In the genomic region with DNA sequence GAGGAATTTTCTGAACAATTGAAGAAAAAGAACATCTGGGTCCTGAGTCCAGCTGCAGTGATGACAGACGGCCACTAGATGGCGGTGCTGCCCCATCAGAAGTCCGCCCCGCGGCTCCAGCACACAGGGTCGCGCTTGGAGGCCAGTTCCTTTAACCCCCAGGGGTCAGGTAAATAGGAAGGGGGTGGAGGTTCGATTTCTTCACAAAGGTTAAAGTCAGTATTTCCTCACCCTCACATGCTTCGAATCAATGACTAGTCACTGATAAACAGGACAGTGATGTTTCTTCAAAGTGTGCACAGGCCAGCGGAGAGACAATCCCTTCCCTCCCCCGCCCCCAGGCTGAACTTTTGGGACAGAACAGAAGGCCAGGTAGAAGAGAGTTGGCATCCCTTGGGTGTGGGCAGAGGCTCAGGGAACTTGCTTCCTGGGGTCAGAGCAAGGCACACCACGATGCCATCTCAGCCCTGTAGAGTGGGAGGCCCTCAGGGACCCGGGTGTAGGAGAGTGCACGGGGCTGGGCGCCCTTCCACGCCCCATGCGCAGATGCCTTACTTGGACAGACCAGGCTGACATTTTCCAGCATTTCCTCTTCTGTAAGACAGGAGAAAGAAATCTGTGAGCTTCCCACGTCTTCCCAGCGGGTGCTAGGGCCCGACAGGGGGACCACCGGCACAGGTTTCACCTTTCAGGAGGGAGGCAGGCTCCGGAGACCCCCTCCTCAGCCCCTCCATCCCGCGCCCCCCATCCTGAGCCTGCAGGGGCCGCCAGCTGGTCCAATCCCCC, we compare ENCODE assay signal across 1 cellular context.
TF ChIP-seq lines count a peak whose summit lies in the region.

No MANE protein-coding gene starts in this region.

TF ChIP-seq in HepG2, 621 proteins besides CTCF, POLR2A, EP300 and RAD21 (continued from another document and continues in another):
- TF ChIP-seq, protein P1, sequence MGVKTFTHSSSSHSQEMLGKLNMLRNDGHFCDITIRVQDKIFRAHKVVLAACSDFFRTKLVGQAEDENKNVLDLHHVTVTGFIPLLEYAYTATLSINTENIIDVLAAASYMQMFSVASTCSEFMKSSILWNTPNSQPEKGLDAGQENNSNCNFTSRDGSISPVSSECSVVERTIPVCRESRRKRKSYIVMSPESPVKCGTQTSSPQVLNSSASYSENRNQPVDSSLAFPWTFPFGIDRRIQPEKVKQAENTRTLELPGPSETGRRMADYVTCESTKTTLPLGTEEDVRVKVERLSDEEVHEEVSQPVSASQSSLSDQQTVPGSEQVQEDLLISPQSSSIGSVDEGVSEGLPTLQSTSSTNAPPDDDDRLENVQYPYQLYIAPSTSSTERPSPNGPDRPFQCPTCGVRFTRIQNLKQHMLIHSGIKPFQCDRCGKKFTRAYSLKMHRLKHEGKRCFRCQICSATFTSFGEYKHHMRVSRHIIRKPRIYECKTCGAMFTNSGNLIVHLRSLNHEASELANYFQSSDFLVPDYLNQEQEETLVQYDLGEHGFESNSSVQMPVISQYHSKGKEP (CRISPR knock-in tag; IDR thresholded peaks at IDR 0.05), result 0 out of 2 replicates have a peak, but pooled peaks have one; percentile 77
- TF ChIP-seq RBAK (CRISPR knock-in tag; IDR thresholded peaks at IDR 0.05) (no peak; the same call in 1 of the 2 replicates), NFYB (CRISPR knock-in tag; IDR thresholded peaks at IDR 0.05) (no peak; the same call in 1 of the 2 replicates), ZNF335 (CRISPR knock-in tag; IDR thresholded peaks at IDR 0.05) (peak; percentile 80; the same call in 1 of the 2 replicates), HNRNPK (IDR thresholded peaks at IDR 0.05; ENCODE audit: low read depth, low read length, poor library complexity, severe bottlenecking) (peak; percentile 7), ZNF230 (CRISPR knock-in tag; IDR thresholded peaks at IDR 0.05) (peak; percentile 85; the same call in 1 of the 2 replicates), CBFB (CRISPR knock-in tag; IDR thresholded peaks at IDR 0.05) (peak; percentile 93), TAF15 (IDR thresholded peaks at IDR 0.05; ENCODE audit: low read depth, low read length, poor library complexity, severe bottlenecking) (peak; percentile 88), ZNF619 (CRISPR knock-in tag; IDR thresholded peaks at IDR 0.05) (no peak; the same call in 1 of the 2 replicates), ZMAT3 (CRISPR knock-in tag; conservative IDR thresholded peaks at IDR 0.05) (no peak; the same call in 1 of the 2 replicates), ZNF83 (CRISPR knock-in tag; IDR thresholded peaks at IDR 0.05; ENCODE audit: borderline replicate concordance) (0 out of 2 replicates have a peak, but pooled peaks have one; percentile 56), ZNF333 (CRISPR knock-in tag; IDR thresholded peaks at IDR 0.05; ENCODE audit: borderline replicate concordance) (peak; percentile 98), TBX2 (CRISPR knock-in tag; IDR thresholded peaks at IDR 0.05; ENCODE audit: borderline replicate concordance) (peak; percentile 97), FOXK2 (IDR thresholded peaks at IDR 0.05) (peak; percentile 94), SOX6 (IDR thresholded peaks at IDR 0.05) (no peak), SOX6 (CRISPR knock-in tag; IDR thresholded peaks at IDR 0.05) (peak; percentile 98), GZF1 (CRISPR knock-in tag; IDR thresholded peaks at IDR 0.05) (peak; percentile 92), HOXA5 (CRISPR knock-in tag; IDR thresholded peaks at IDR 0.05) (peak; percentile 42; the same call in 1 of the 2 replicates), POGZ (CRISPR knock-in tag; IDR thresholded peaks at IDR 0.05) (peak; percentile 98), ZNF572 (CRISPR knock-in tag; IDR thresholded peaks at IDR 0.05) (0 out of 2 replicates have a peak, but pooled peaks have one; percentile 51), NCOA1 (CRISPR knock-in tag; IDR thresholded peaks at IDR 0.05) (peak; percentile 97), PCBP2 (optimal IDR thresholded peaks at IDR 0.05; ENCODE audit: low read depth, low read length, poor library complexity, severe bottlenecking) (no peak), ZNF431 (CRISPR knock-in tag; IDR thresholded peaks at IDR 0.05; ENCODE audit: borderline replicate concordance, low read depth) (peak; percentile 94; the same call in 1 of the 2 replicates), ZNF567 (CRISPR knock-in tag; IDR thresholded peaks at IDR 0.05; ENCODE audit: borderline replicate concordance) (no peak), SOX13 (IDR thresholded peaks at IDR 0.05) (peak; percentile 94), SOX13 (CRISPR knock-in tag; conservative IDR thresholded peaks at IDR 0.05 in 1 of 2, IDR thresholded peaks at IDR 0.05 in 1 of 2) (peak; percentile 34 to 97; a peak in 3 of 4 replicates), SOX5 (CRISPR knock-in tag; IDR thresholded peaks at IDR 0.05; ENCODE audit: borderline replicate concordance) (peak; percentile 98), FIP1L1 (IDR thresholded peaks at IDR 0.05; ENCODE audit: borderline replicate concordance, insufficient read depth, low read depth, low read length) (peak; percentile 68), GABPA (IDR thresholded peaks at IDR 0.05; ENCODE audit: low read depth, low read length) (no peak), GABPA (CRISPR knock-in tag; IDR thresholded peaks at IDR 0.05; ENCODE audit: low read depth) (peak; percentile 72)
- TF ChIP-seq, protein P2, sequence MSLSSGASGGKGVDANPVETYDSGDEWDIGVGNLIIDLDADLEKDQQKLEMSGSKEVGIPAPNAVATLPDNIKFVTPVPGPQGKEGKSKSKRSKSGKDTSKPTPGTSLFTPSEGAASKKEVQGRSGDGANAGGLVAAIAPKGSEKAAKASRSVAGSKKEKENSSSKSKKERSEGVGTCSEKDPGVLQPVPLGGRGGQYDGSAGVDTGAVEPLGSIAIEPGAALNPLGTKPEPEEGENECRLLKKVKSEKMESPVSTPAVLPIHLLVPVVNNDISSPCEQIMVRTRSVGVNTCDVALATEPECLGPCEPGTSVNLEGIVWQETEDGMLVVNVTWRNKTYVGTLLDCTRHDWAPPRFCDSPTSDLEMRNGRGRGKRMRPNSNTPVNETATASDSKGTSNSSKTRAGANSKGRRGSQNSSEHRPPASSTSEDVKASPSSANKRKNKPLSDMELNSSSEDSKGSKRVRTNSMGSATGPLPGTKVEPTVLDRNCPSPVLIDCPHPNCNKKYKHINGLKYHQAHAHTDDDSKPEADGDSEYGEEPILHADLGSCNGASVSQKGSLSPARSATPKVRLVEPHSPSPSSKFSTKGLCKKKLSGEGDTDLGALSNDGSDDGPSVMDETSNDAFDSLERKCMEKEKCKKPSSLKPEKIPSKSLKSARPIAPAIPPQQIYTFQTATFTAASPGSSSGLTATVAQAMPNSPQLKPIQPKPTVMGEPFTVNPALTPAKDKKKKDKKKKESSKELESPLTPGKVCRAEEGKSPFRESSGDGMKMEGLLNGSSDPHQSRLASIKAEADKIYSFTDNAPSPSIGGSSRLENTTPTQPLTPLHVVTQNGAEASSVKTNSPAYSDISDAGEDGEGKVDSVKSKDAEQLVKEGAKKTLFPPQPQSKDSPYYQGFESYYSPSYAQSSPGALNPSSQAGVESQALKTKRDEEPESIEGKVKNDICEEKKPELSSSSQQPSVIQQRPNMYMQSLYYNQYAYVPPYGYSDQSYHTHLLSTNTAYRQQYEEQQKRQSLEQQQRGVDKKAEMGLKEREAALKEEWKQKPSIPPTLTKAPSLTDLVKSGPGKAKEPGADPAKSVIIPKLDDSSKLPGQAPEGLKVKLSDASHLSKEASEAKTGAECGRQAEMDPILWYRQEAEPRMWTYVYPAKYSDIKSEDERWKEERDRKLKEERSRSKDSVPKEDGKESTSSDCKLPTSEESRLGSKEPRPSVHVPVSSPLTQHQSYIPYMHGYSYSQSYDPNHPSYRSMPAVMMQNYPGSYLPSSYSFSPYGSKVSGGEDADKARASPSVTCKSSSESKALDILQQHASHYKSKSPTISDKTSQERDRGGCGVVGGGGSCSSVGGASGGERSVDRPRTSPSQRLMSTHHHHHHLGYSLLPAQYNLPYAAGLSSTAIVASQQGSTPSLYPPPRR (CRISPR knock-in tag; IDR thresholded peaks at IDR 0.05; ENCODE audit: borderline replicate concordance), result peak; percentile 98
- TF ChIP-seq, protein P3, sequence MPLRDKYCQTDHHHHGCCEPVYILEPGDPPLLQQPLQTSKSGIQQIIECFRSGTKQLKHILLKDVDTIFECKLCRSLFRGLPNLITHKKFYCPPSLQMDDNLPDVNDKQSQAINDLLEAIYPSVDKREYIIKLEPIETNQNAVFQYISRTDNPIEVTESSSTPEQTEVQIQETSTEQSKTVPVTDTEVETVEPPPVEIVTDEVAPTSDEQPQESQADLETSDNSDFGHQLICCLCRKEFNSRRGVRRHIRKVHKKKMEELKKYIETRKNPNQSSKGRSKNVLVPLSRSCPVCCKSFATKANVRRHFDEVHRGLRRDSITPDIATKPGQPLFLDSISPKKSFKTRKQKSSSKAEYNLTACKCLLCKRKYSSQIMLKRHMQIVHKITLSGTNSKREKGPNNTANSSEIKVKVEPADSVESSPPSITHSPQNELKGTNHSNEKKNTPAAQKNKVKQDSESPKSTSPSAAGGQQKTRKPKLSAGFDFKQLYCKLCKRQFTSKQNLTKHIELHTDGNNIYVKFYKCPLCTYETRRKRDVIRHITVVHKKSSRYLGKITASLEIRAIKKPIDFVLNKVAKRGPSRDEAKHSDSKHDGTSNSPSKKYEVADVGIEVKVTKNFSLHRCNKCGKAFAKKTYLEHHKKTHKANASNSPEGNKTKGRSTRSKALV (CRISPR knock-in tag; IDR thresholded peaks at IDR 0.05), result no peak
- TF ChIP-seq, protein P4, sequence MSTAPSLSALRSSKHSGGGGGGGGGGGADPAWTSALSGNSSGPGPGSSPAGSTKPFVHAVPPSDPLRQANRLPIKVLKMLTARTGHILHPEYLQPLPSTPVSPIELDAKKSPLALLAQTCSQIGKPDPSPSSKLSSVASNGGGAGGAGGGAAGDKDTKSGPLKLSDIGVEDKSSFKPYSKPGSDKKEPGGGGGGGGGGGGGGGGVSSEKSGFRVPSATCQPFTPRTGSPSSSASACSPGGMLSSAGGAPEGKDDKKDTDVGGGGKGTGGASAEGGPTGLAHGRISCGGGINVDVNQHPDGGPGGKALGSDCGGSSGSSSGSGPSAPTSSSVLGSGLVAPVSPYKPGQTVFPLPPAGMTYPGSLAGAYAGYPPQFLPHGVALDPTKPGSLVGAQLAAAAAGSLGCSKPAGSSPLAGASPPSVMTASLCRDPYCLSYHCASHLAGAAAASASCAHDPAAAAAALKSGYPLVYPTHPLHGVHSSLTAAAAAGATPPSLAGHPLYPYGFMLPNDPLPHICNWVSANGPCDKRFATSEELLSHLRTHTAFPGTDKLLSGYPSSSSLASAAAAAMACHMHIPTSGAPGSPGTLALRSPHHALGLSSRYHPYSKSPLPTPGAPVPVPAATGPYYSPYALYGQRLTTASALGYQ (CRISPR knock-in tag; IDR thresholded peaks at IDR 0.05), result peak; percentile 97
- TF ChIP-seq, protein P5, sequence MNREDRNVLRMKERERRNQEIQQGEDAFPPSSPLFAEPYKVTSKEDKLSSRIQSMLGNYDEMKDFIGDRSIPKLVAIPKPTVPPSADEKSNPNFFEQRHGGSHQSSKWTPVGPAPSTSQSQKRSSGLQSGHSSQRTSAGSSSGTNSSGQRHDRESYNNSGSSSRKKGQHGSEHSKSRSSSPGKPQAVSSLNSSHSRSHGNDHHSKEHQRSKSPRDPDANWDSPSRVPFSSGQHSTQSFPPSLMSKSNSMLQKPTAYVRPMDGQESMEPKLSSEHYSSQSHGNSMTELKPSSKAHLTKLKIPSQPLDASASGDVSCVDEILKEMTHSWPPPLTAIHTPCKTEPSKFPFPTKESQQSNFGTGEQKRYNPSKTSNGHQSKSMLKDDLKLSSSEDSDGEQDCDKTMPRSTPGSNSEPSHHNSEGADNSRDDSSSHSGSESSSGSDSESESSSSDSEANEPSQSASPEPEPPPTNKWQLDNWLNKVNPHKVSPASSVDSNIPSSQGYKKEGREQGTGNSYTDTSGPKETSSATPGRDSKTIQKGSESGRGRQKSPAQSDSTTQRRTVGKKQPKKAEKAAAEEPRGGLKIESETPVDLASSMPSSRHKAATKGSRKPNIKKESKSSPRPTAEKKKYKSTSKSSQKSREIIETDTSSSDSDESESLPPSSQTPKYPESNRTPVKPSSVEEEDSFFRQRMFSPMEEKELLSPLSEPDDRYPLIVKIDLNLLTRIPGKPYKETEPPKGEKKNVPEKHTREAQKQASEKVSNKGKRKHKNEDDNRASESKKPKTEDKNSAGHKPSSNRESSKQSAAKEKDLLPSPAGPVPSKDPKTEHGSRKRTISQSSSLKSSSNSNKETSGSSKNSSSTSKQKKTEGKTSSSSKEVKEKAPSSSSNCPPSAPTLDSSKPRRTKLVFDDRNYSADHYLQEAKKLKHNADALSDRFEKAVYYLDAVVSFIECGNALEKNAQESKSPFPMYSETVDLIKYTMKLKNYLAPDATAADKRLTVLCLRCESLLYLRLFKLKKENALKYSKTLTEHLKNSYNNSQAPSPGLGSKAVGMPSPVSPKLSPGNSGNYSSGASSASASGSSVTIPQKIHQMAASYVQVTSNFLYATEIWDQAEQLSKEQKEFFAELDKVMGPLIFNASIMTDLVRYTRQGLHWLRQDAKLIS (CRISPR knock-in tag; IDR thresholded peaks at IDR 0.05), result peak; percentile 100
- TF ChIP-seq, protein P6, sequence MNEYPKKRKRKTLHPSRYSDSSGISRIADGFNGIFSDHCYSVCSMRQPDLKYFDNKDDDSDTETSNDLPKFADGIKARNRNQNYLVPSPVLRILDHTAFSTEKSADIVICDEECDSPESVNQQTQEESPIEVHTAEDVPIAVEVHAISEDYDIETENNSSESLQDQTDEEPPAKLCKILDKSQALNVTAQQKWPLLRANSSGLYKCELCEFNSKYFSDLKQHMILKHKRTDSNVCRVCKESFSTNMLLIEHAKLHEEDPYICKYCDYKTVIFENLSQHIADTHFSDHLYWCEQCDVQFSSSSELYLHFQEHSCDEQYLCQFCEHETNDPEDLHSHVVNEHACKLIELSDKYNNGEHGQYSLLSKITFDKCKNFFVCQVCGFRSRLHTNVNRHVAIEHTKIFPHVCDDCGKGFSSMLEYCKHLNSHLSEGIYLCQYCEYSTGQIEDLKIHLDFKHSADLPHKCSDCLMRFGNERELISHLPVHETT (CRISPR knock-in tag; conservative IDR thresholded peaks at IDR 0.05), result peak; percentile 93
- TF ChIP-seq, protein P7, sequence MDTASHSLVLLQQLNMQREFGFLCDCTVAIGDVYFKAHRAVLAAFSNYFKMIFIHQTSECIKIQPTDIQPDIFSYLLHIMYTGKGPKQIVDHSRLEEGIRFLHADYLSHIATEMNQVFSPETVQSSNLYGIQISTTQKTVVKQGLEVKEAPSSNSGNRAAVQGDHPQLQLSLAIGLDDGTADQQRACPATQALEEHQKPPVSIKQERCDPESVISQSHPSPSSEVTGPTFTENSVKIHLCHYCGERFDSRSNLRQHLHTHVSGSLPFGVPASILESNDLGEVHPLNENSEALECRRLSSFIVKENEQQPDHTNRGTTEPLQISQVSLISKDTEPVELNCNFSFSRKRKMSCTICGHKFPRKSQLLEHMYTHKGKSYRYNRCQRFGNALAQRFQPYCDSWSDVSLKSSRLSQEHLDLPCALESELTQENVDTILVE (CRISPR knock-in tag; IDR thresholded peaks at IDR 0.05), result peak; percentile 97
